14 cellular contexts compared by ENCODE assay signal in genomic region chr5:95728494-95729114, GRCh38. TPM values are rescaled to one million over a fixed set of nuclear protein-coding genes. Genes with fewer than 3 reads are reported as not detected.
DNase-seq lines count a peak whose midpoint lies in the region; ATAC-seq and TF ChIP-seq lines count a peak whose summit lies in the region.
"Had no signal": no experiment of that assay in that cellular context is flagged by ENCODE, and none has a peak within 500 bp of the region (broad histone marks: within the 10 kb centered on the region; RNA-seq: fewer than 3 reads in every experiment).

No MANE protein-coding gene starts in this region.

- no peak for TF ChIP-seq EP300 in suprapubic skin (IDR thresholded peaks at IDR 0.05)

- H3K36me3 ChIP-seq in right atrium auricular region (no peaks in the 10 kb centered on the region), SJCRH30 (peaks cover 2% of the 10 kb centered on the region; the same call in 1 of the 2 replicates), hepatocyte (replicated peaks; ENCODE audit: insufficient read depth, low read depth) (no peaks in the 10 kb centered on the region), suprapubic skin (no peaks in the 10 kb centered on the region)

- 82% methylated on average over 3 of the region's 3 CpGs for WGBS in hepatocyte (ENCODE audit: low lambda C conversion rate, missing lambda C conversion rate)
- 85% methylated on average over 3 of the region's 3 CpGs for WGBS in suprapubic skin

- H3K9me3 ChIP-seq in right atrium auricular region: no peaks in the 10 kb centered on the region
- H3K9me3 ChIP-seq in SJCRH30 (replicated peaks): no peaks in the 10 kb centered on the region
- no peaks in the 10 kb centered on the region for H3K9me3 ChIP-seq in hepatocyte (ENCODE audit: low read depth)
- no peaks in the 10 kb centered on the region for H3K9me3 ChIP-seq in suprapubic skin

- H3K4me2 ChIP-seq in hepatocyte: peak overlapping the region; percentile 3

- peaks cover 21% of the 10 kb centered on the region for H3K79me2 ChIP-seq in hepatocyte

- H3K27me3 ChIP-seq in right atrium auricular region: no peaks in the 10 kb centered on the region
- H3K27me3 ChIP-seq in SJCRH30: no peaks in the 10 kb centered on the region
- no peaks in the 10 kb centered on the region for H3K27me3 ChIP-seq in hepatocyte
- H3K27me3 ChIP-seq in suprapubic skin: no peaks in the 10 kb centered on the region

- DNase-seq in right atrium auricular region (ENCODE audit: low spot score) (no peak), cardiac septum (ENCODE audit: low spot score) (no peak), SJCRH30 (no peak), hepatocyte (ENCODE audit: low spot score) (no peak), suprapubic skin (ENCODE audit: low spot score in 2 of 2) (no peak), NCI-H69 (lab: John Stamatoyannopoulos, UW) (no peak)
- no peak for DNase-seq in effector memory CD8-positive, alpha-beta T cell
- DNase-seq: activated CD4-positive, alpha-beta memory T cell treated with anti-CD3 and anti-CD28 coated beads for 36 hours; amygdala; CD4-positive, CD25-positive, alpha-beta regulatory T cell; NCI-H2171 had no signal

- H3K9me2 ChIP-seq in hepatocyte (replicated peaks; ENCODE audit: insufficient read depth): no peaks in the 10 kb centered on the region

- no peak overlapping the region for H2AFZ ChIP-seq in hepatocyte

- TF ChIP-seq CTCF in right atrium auricular region (IDR thresholded peaks at IDR 0.05) (no peak), hepatocyte (IDR thresholded peaks at IDR 0.05; ENCODE audit: poor library complexity) (no peak), suprapubic skin (IDR thresholded peaks at IDR 0.05) (no peak)

- peaks cover 28 to 31% of the 10 kb centered on the region in 2 donors for H3K27me3 Mint-ChIP-seq in effector memory CD8-positive, alpha-beta T cell

- no peaks in the 10 kb centered on the region for H3K36me3 Mint-ChIP-seq in effector memory CD8-positive, alpha-beta T cell (ENCODE audit: insufficient read depth)
- H3K36me3 Mint-ChIP-seq: activated CD4-positive, alpha-beta memory T cell treated with anti-CD3 and anti-CD28 coated beads for 36 hours; CD4-positive, CD25-positive, alpha-beta regulatory T cell; IgD-negative memory B cell had no signal

- H3K4me1 ChIP-seq in right atrium auricular region: peaks cover 0 to 40% of the 10 kb centered on the region in 2 donors
- H3K4me1 ChIP-seq in SJCRH30: peaks cover 19% of the 10 kb centered on the region
- H3K4me1 ChIP-seq in hepatocyte (ENCODE audit: insufficient read depth): peaks cover 30% of the 10 kb centered on the region
- peaks cover 49% of the 10 kb centered on the region for H3K4me1 ChIP-seq in suprapubic skin

- no peaks in the 10 kb centered on the region for H4K20me1 ChIP-seq in hepatocyte (ENCODE audit: insufficient read depth, poor library complexity, severe bottlenecking)

- no peak overlapping the region for H3K4me3 Mint-ChIP-seq in effector memory CD8-positive, alpha-beta T cell
- H3K4me3 Mint-ChIP-seq: activated CD4-positive, alpha-beta memory T cell treated with anti-CD3 and anti-CD28 coated beads for 36 hours had no signal

- intact Hi-C loops in cardiac septum (cut with DNase I): no loop called here

- H3K27ac ChIP-seq in right atrium auricular region (peak overlapping the region; percentile 18 to 33), SJCRH30 (peak overlapping the region; percentile 99; the same call in 1 of the 2 replicates), hepatocyte (peak overlapping the region; percentile 89), suprapubic skin (peak overlapping the region; percentile 62)

- no peak overlapping the region for H3K4me3 ChIP-seq in right atrium auricular region
- no peak overlapping the region for H3K4me3 ChIP-seq in SJCRH30
- H3K4me3 ChIP-seq in hepatocyte: no peak overlapping the region
- H3K4me3 ChIP-seq in suprapubic skin: no peak overlapping the region

- H3K27ac Mint-ChIP-seq in effector memory CD8-positive, alpha-beta T cell: no peak overlapping the region
- H3K27ac Mint-ChIP-seq: activated CD4-positive, alpha-beta memory T cell treated with anti-CD3 and anti-CD28 coated beads for 36 hours; CD4-positive, CD25-positive, alpha-beta regulatory T cell had no signal

- no peaks in the 10 kb centered on the region for H3K9me3 Mint-ChIP-seq in effector memory CD8-positive, alpha-beta T cell
- H3K9me3 Mint-ChIP-seq: activated CD4-positive, alpha-beta memory T cell treated with anti-CD3 and anti-CD28 coated beads for 36 hours; CD4-positive, CD25-positive, alpha-beta regulatory T cell; IgD-negative memory B cell had no signal

- peaks cover 12 to 14% of the 10 kb centered on the region in 2 donors for H3K4me1 Mint-ChIP-seq in effector memory CD8-positive, alpha-beta T cell (ENCODE audit: low read depth in 2 of 2)

- ATAC-seq in GM18867 (IDR thresholded peaks at IDR 0.05; ENCODE audit: unreplicated experiment): no peak
- ATAC-seq in effector memory CD8-positive, alpha-beta T cell (replicated peaks): no peak

- TF ChIP-seq POLR2A in suprapubic skin (IDR thresholded peaks at IDR 0.05): no peak

RNA-seq across cellular contexts. Expression of gene RHOBTB3, which starts 2.5 kb away (rescaled TPM):
- total RNA-seq in right atrium auricular region: 10 to 100 TPM; 56.2 to 89.9 TPM
- 79.0 TPM for total RNA-seq in cardiac septum
- 194 and 212 TPM in 2 replicates for total RNA-seq in SJCRH30 (2014; rRNA removed; shearing (Covaris generic))
- 126 and 162 TPM in 2 replicates for total RNA-seq in hepatocyte
- 91.3 and 113 TPM in 2 replicates for polyA plus RNA-seq in hepatocyte
- total RNA-seq in suprapubic skin: 10 to 100 TPM; 31.0 to 74.2 (median 46.3) TPM

RNA-seq across cellular contexts. Expression of gene SPATA9, which starts 45.8 kb away (rescaled TPM):
- total RNA-seq in right atrium auricular region (under 1 TPM in 1 of 2 donors, not detected in 1; 0.30 TPM), cardiac septum (not detected), hepatocyte (0.33 TPM in 1 of 2 replicates, not detected in the other), suprapubic skin (not detected)
- total RNA-seq in SJCRH30 (2014; rRNA removed; shearing (Covaris generic)): 1.7 and 1.8 TPM in 2 replicates
- polyA plus RNA-seq in hepatocyte: 0.17 and 1.2 TPM in 2 replicates
- total RNA-seq: activated CD4-positive, alpha-beta memory T cell treated with anti-CD3 and anti-CD28 coated beads for 36 hours; CD4-positive, CD25-positive, alpha-beta regulatory T cell; SK-MEL-5 had no signal
- polyA plus RNA-seq: IgD-negative memory B cell had no signal

Comparison
In these comparisons a context has a peak if more than half of its experiments do, and no peak if none do; other contexts are left out.
1. H3K27ac ChIP-seq: peak in every context shown above with its lines; median percentile 99 in SJCRH30; 89 in hepatocyte; 62 in suprapubic skin; 26 in right atrium auricular region.